In the genomic region with DNA sequence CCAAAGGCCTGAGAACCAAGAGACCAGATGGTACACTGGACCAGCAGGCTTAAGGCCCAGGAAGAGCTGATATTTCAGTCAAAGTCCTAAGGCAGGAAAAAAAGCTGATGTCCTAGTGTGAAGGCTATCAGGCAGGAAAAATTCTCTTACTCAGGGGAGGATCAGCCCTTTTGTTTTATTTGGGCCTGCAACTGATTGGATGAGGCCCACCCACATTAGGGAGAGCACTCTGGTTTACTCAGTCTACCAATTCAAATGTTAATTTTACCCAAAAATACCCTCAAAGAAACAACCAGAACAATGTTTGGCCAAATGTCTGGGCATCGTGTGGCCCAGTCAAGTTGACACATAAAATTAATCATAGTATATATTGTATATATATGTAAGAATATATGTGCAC, we compare ENCODE assay signal across 39 cellular contexts. TPM values are rescaled to one million over a fixed set of nuclear protein-coding genes. Genes with fewer than 3 reads are reported as not detected.
"Had no signal": no experiment of that assay in that cellular context is flagged by ENCODE, and none has a peak within 500 bp of the region (broad histone marks: within the 10 kb centered on the region; RNA-seq: fewer than 3 reads in every experiment).

No MANE protein-coding gene starts in this region.

- H3K27ac Mint-ChIP-seq: activated naive CD4-positive, alpha-beta T cell treated with anti-CD3 and anti-CD28 coated beads for 36 hours; activated naive CD4-positive, alpha-beta T cell treated with anti-CD3 and anti-CD28 coated beads, Interleukin-2, amount 10 ng/mL, durations not matched to agents 7 days and 5 days; activated naive CD4-positive, alpha-beta T cell treated with anti-CD3 and anti-CD28 coated beads, Interleukin-2, amount 50 U/mL, for 24 hours; activated naive CD4-positive, alpha-beta T cell treated with anti-CD3 and anti-CD28 coated beads, Interleukin-2, amount 50 U/mL, for 72 hours; activated naive CD8-positive, alpha-beta T cell; activated naive CD8-positive, alpha-beta T cell treated with anti-CD3 and anti-CD28 coated beads for 36 hours; activated naive CD8-positive, alpha-beta T cell treated with anti-CD3 and anti-CD28 coated beads, Interleukin-2, amount 10 ng/mL, durations not matched to agents 7 days and 5 days; activated naive CD8-positive, alpha-beta T cell treated with anti-CD3 and anti-CD28 coated beads, Interleukin-2, amount 50 U/mL, for 24 hours; activated T-cell treated with anti-CD3 and anti-CD28 coated beads, Interleukin-2, amount 50 U/mL, for 24 hours; activated T-cell treated with anti-CD3 and anti-CD28 coated beads, Interleukin-2, amount 50 U/mL, for 72 hours; activated T-helper 1 cell treated with anti-CD3 and anti-CD28 coated beads, Interleukin-12 subunit alpha, Interleukin-12 subunit beta, Interleukin-2, Interleukin-4 antibody, amounts not matched to agents 30 ng/mL and 10 ng/mL and 1 ng/mL, durations not matched to agents 14 hours and 24 hours and 36 hours; activated T-helper 17 cell treated with anti-CD3 and anti-CD28 coated beads, Interleukin-2, amount 50 U/mL, for 72 hours; activated T-helper 2 cell treated with anti-CD3 and anti-CD28 coated beads, Interferon-gamma antibody, Interleukin-2, Interleukin-4, amounts not matched to agents 10 μg/mL and 5 μg/mL and 100 μg/mL, durations not matched to agents 14 hours and 24 hours and 36 hours; brain had no signal

- H3K4me3 Mint-ChIP-seq: activated naive CD4-positive, alpha-beta T cell treated with anti-CD3 and anti-CD28 coated beads for 36 hours; activated naive CD4-positive, alpha-beta T cell treated with anti-CD3 and anti-CD28 coated beads, Interleukin-2, amount 10 ng/mL, durations not matched to agents 7 days and 5 days; activated naive CD4-positive, alpha-beta T cell treated with anti-CD3 and anti-CD28 coated beads, Interleukin-2, amount 50 U/mL, for 24 hours; activated naive CD8-positive, alpha-beta T cell; activated naive CD8-positive, alpha-beta T cell treated with anti-CD3 and anti-CD28 coated beads for 36 hours; activated naive CD8-positive, alpha-beta T cell treated with anti-CD3 and anti-CD28 coated beads, Interleukin-2, amount 10 ng/mL, durations not matched to agents 7 days and 5 days; activated naive CD8-positive, alpha-beta T cell treated with anti-CD3 and anti-CD28 coated beads, Interleukin-2, amount 50 U/mL, for 24 hours; activated T-cell treated with anti-CD3 and anti-CD28 coated beads, Interleukin-2, amount 50 U/mL, for 24 hours; activated T-cell treated with anti-CD3 and anti-CD28 coated beads, Interleukin-2, amount 50 U/mL, for 4 hours; activated T-cell treated with anti-CD3 and anti-CD28 coated beads, Interleukin-2, amount 50 U/mL, for 72 hours; activated T-helper 1 cell treated with anti-CD3 and anti-CD28 coated beads, Interleukin-12 subunit alpha, Interleukin-12 subunit beta, Interleukin-2, Interleukin-4 antibody, amounts not matched to agents 30 ng/mL and 10 ng/mL and 1 ng/mL, durations not matched to agents 14 hours and 24 hours and 36 hours; activated T-helper 17 cell treated with anti-CD3 and anti-CD28 coated beads, Interleukin-2, amount 50 U/mL, for 72 hours; brain; central memory CD8-positive, alpha-beta T cell had no signal

- DNase-seq: activated effector memory CD4-positive, alpha-beta T cell treated with anti-CD3 and anti-CD28 coated beads, Interleukin-2, amount 50 U/mL, for 16 hours; activated effector memory CD4-positive, alpha-beta T cell treated with Interleukin-2 at 50 U/mL for 16 hours; activated gamma-delta T cell; activated gamma-delta T cell treated with Interleukin-2 at 50 U/mL for 16 hours; activated naive CD4-positive, alpha-beta T cell; activated naive CD4-positive, alpha-beta T cell treated with anti-CD3 and anti-CD28 coated beads for 36 hours; activated naive CD4-positive, alpha-beta T cell treated with anti-CD3 and anti-CD28 coated beads, Interleukin-2, amount 10 ng/mL, durations not matched to agents 7 days and 5 days; activated naive CD4-positive, alpha-beta T cell treated with anti-CD3 and anti-CD28 coated beads, Interleukin-2, amount 50 U/mL, for 16 hours; activated naive CD4-positive, alpha-beta T cell treated with Interleukin-2 at 50 U/mL for 16 hours; activated naive CD8-positive, alpha-beta T cell treated with anti-CD3 and anti-CD28 coated beads for 36 hours; activated naive CD8-positive, alpha-beta T cell treated with anti-CD3 and anti-CD28 coated beads, Interleukin-2, amount 10 ng/mL, durations not matched to agents 7 days and 5 days; activated naive CD8-positive, alpha-beta T cell treated with anti-CD3 and anti-CD28 coated beads, Interleukin-2, amount 50 U/mL, for 24 hours; activated T-cell treated with anti-CD3 and anti-CD28 coated beads, Interleukin-2, amount 50 U/mL, for 24 hours; activated T-cell treated with anti-CD3 and anti-CD28 coated beads, Interleukin-2, amount 50 U/mL, for 4 hours; activated T-cell treated with anti-CD3 and anti-CD28 coated beads, Interleukin-2, amount 50 U/mL, for 48 hours; activated T-cell treated with anti-CD3 and anti-CD28 coated beads, Interleukin-2, amount 50 U/mL, for 72 hours; adrenal gland; amniotic stem cell; amygdala; anterior cingulate cortex; aorta; body of pancreas; brain microvascular endothelial cell; caudate nucleus; central memory CD4-positive, alpha-beta T cell; cerebellar nuclear complex had no signal

- H3K27me3 Mint-ChIP-seq: activated naive CD4-positive, alpha-beta T cell treated with anti-CD3 and anti-CD28 coated beads, Interleukin-2, amount 10 ng/mL, durations not matched to agents 7 days and 5 days; activated T-cell treated with anti-CD3 and anti-CD28 coated beads, Interleukin-2, amount 50 U/mL, for 24 hours had no signal

- H3K9me3 ChIP-seq: adrenal gland, ascending aorta, body of pancreas, breast epithelium had no signal

- H3K4me3 ChIP-seq: adrenal gland, ascending aorta, body of pancreas, breast epithelium, cardiac muscle cell had no signal

- H3K4me1 ChIP-seq: adrenal gland, ascending aorta, body of pancreas, breast epithelium had no signal

- H3K36me3 ChIP-seq: adrenal gland, ascending aorta, brain microvascular endothelial cell, breast epithelium, cardiac muscle cell had no signal

- H3K36me3 Mint-ChIP-seq: activated naive CD4-positive, alpha-beta T cell treated with anti-CD3 and anti-CD28 coated beads, Interleukin-2, amount 10 ng/mL, durations not matched to agents 7 days and 5 days; activated naive CD4-positive, alpha-beta T cell treated with anti-CD3 and anti-CD28 coated beads, Interleukin-2, amount 50 U/mL, for 24 hours; activated naive CD4-positive, alpha-beta T cell treated with anti-CD3 and anti-CD28 coated beads, Interleukin-2, amount 50 U/mL, for 72 hours; activated naive CD8-positive, alpha-beta T cell; activated naive CD8-positive, alpha-beta T cell treated with anti-CD3 and anti-CD28 coated beads for 36 hours; activated naive CD8-positive, alpha-beta T cell treated with anti-CD3 and anti-CD28 coated beads, Interleukin-2, amount 10 ng/mL, durations not matched to agents 7 days and 5 days; brain had no signal

- FAIRE-seq: astrocyte, bronchial epithelial cell had no signal

- ATAC-seq: activated naive CD4-positive, alpha-beta T cell treated with anti-CD3 and anti-CD28 coated beads, Interleukin-2, amount 50 U/mL, for 72 hours; activated naive CD8-positive, alpha-beta T cell treated with anti-CD3 and anti-CD28 coated beads, Interleukin-2, amount 50 U/mL, for 24 hours; activated T-cell treated with anti-CD3 and anti-CD28 coated beads, Interleukin-2, amount 50 U/mL, for 4 hours; activated T-cell treated with anti-CD3 and anti-CD28 coated beads, Interleukin-2, amount 50 U/mL, for 72 hours; activated T-helper 17 cell treated with anti-CD3 and anti-CD28 coated beads, Interleukin-2, amount 50 U/mL, for 72 hours; body of pancreas had no signal

- H3K4me1 Mint-ChIP-seq: activated naive CD4-positive, alpha-beta T cell treated with anti-CD3 and anti-CD28 coated beads, Interleukin-2, amount 10 ng/mL, durations not matched to agents 7 days and 5 days; activated naive CD4-positive, alpha-beta T cell treated with anti-CD3 and anti-CD28 coated beads, Interleukin-2, amount 50 U/mL, for 24 hours; activated naive CD8-positive, alpha-beta T cell treated with anti-CD3 and anti-CD28 coated beads for 36 hours; activated naive CD8-positive, alpha-beta T cell treated with anti-CD3 and anti-CD28 coated beads, Interleukin-2, amount 10 ng/mL, durations not matched to agents 7 days and 5 days; activated naive CD8-positive, alpha-beta T cell treated with anti-CD3 and anti-CD28 coated beads, Interleukin-2, amount 50 U/mL, for 24 hours; activated T-helper 17 cell treated with anti-CD3 and anti-CD28 coated beads, Interleukin-2, amount 50 U/mL, for 72 hours; brain; central memory CD8-positive, alpha-beta T cell had no signal

- H3K27ac ChIP-seq: adrenal gland, ascending aorta, body of pancreas, brain microvascular endothelial cell, breast epithelium, cardiac muscle cell had no signal

- H3K27me3 ChIP-seq: adrenal gland, ascending aorta, body of pancreas, brain microvascular endothelial cell, breast epithelium, cardiac muscle cell had no signal

RNA-seq across cellular contexts. Expression of a gene that starts 24.5 kb away (rescaled TPM):
- total RNA-seq: activated naive CD4-positive, alpha-beta T cell treated with anti-CD3 and anti-CD28 coated beads for 36 hours; activated naive CD4-positive, alpha-beta T cell treated with anti-CD3 and anti-CD28 coated beads, Interleukin-2, amount 50 U/mL, for 72 hours; activated naive CD8-positive, alpha-beta T cell treated with anti-CD3 and anti-CD28 coated beads for 36 hours; activated naive CD8-positive, alpha-beta T cell treated with anti-CD3 and anti-CD28 coated beads, Interleukin-2, amount 10 ng/mL, durations not matched to agents 7 days and 5 days; activated T-cell treated with anti-CD3 and anti-CD28 coated beads, Interleukin-2, amount 50 U/mL, for 4 hours; activated T-cell treated with anti-CD3 and anti-CD28 coated beads, Interleukin-2, amount 50 U/mL, for 72 hours; activated T-helper 1 cell treated with anti-CD3 and anti-CD28 coated beads, Interleukin-12 subunit alpha, Interleukin-12 subunit beta, Interleukin-2, Interleukin-4 antibody, amounts not matched to agents 30 ng/mL and 10 ng/mL and 1 ng/mL, durations not matched to agents 14 hours and 24 hours and 36 hours; activated T-helper 17 cell treated with anti-CD3 and anti-CD28 coated beads, Interleukin-2, amount 50 U/mL, for 72 hours; activated T-helper 2 cell treated with anti-CD3 and anti-CD28 coated beads, Interferon-gamma antibody, Interleukin-2, Interleukin-4, amounts not matched to agents 10 μg/mL and 5 μg/mL and 100 μg/mL, durations not matched to agents 14 hours and 24 hours and 36 hours; bronchial epithelial cell had no signal
